ENCODE assay signal across 19 cellular contexts in the genomic region with DNA sequence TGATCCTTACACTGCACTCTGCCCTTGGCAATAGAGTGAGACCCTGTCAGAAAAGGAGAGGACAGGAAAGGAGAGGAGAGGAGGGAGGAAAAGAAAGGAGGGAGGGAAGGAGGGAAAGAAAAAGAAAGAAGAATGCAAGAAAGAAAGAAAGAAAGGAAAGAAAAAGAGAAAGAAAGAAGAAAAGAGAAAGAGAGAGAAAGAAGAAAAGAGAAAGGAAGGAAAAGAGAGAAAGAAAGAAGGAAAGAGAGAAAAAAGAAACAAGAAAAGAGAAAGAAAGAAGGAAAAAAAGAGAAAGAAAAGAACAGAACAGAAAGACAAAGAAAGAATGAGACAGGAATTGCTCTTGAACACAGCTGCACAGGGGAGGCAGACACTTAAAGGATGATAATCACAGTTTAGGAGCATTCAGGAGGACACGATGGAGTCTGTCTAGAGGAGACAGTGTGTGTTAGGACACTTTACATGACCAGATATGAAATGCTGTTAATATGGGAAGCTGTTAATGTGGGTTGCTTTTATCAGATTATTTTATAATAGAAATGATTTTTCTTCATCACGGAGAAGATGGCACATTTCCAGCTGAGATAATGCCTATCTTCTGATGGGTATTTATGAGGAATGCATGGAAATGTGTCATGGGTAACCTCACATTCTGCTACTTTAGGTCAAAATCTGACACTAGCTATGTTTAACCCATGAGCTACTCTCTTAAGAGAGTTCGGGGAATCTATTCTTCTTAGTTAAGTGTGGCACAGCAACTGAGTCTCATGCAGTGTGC.
"Had no signal": no experiment of that assay in that cellular context is flagged by ENCODE, and none has a peak within 500 bp of the region (broad histone marks: within the 10 kb centered on the region; RNA-seq: fewer than 3 reads in every experiment).

No MANE protein-coding gene starts in this region.

- H3K27ac Mint-ChIP-seq: activated CD4-positive, alpha-beta memory T cell treated with anti-CD3 and anti-CD28 coated beads for 36 hours; activated CD4-positive, alpha-beta T cell treated with anti-CD3 and anti-CD28 coated beads for 36 hours; activated CD8-positive, alpha-beta memory T cell treated with anti-CD3 and anti-CD28 coated beads, Interleukin-2, amount 10 ng/mL, durations not matched to agents 7 days and 5 days; activated naive CD4-positive, alpha-beta T cell treated with anti-CD3 and anti-CD28 coated beads, Interleukin-2, amount 10 ng/mL, durations not matched to agents 7 days and 5 days; naive thymus-derived CD4-positive, alpha-beta T cell; T-cell had no signal

- H3K27me3 Mint-ChIP-seq: activated CD8-positive, alpha-beta memory T cell treated with anti-CD3 and anti-CD28 coated beads, Interleukin-2, amount 10 ng/mL, durations not matched to agents 7 days and 5 days had no signal

- H3K4me3 Mint-ChIP-seq: activated CD4-positive, alpha-beta memory T cell treated with anti-CD3 and anti-CD28 coated beads for 36 hours; activated CD4-positive, alpha-beta T cell treated with anti-CD3 and anti-CD28 coated beads for 36 hours; activated CD8-positive, alpha-beta memory T cell treated with anti-CD3 and anti-CD28 coated beads, Interleukin-2, amount 10 ng/mL, durations not matched to agents 7 days and 5 days; activated naive CD4-positive, alpha-beta T cell treated with anti-CD3 and anti-CD28 coated beads, Interleukin-2, amount 10 ng/mL, durations not matched to agents 7 days and 5 days; naive thymus-derived CD4-positive, alpha-beta T cell; T-cell had no signal

- H3K9me3 Mint-ChIP-seq: activated CD4-positive, alpha-beta memory T cell treated with anti-CD3 and anti-CD28 coated beads for 36 hours; activated naive CD4-positive, alpha-beta T cell treated with anti-CD3 and anti-CD28 coated beads, Interleukin-2, amount 10 ng/mL, durations not matched to agents 7 days and 5 days; T-cell had no signal

- H3K9ac ChIP-seq: parathyroid adenoma had no signal

- H3K4me3 ChIP-seq: gastroesophageal sphincter, mucosa of descending colon, transverse colon had no signal

- H3K4me1 Mint-ChIP-seq: activated CD4-positive, alpha-beta T cell treated with anti-CD3 and anti-CD28 coated beads for 36 hours; activated CD8-positive, alpha-beta memory T cell treated with anti-CD3 and anti-CD28 coated beads, Interleukin-2, amount 10 ng/mL, durations not matched to agents 7 days and 5 days; activated naive CD4-positive, alpha-beta T cell treated with anti-CD3 and anti-CD28 coated beads, Interleukin-2, amount 10 ng/mL, durations not matched to agents 7 days and 5 days; T-cell had no signal

- H3K27ac ChIP-seq: gastroesophageal sphincter, parathyroid adenoma, transverse colon, WERI-Rb-1 had no signal

- H3K36me3 Mint-ChIP-seq: activated CD4-positive, alpha-beta memory T cell treated with anti-CD3 and anti-CD28 coated beads for 36 hours; activated CD8-positive, alpha-beta memory T cell treated with anti-CD3 and anti-CD28 coated beads, Interleukin-2, amount 10 ng/mL, durations not matched to agents 7 days and 5 days; activated naive CD4-positive, alpha-beta T cell treated with anti-CD3 and anti-CD28 coated beads, Interleukin-2, amount 10 ng/mL, durations not matched to agents 7 days and 5 days; naive thymus-derived CD4-positive, alpha-beta T cell; T-cell had no signal

- H3K79me2 ChIP-seq: parathyroid adenoma had no signal

- ATAC-seq: activated CD4-positive, alpha-beta T cell treated with anti-CD3 and anti-CD28 coated beads for 36 hours; activated CD8-positive, alpha-beta memory T cell treated with anti-CD3 and anti-CD28 coated beads, Interleukin-2, amount 10 ng/mL, durations not matched to agents 7 days and 5 days; gastroesophageal sphincter; left lobe of liver; naive thymus-derived CD4-positive, alpha-beta T cell; stimulated activated naive CD8-positive, alpha-beta T cell treated with anti-CD3 and anti-CD28 coated beads, Interleukin-15, Interleukin-2, amounts not matched to agents 100 U/mL and 50 U/mL, for 24 hours; T-cell had no signal

- DNase-seq: activated CD4-positive, alpha-beta memory T cell treated with anti-CD3 and anti-CD28 coated beads for 36 hours; activated CD4-positive, alpha-beta T cell treated with anti-CD3 and anti-CD28 coated beads for 36 hours; activated CD8-positive, alpha-beta memory T cell treated with anti-CD3 and anti-CD28 coated beads, Interleukin-2, amount 10 ng/mL, durations not matched to agents 7 days and 5 days; activated naive CD4-positive, alpha-beta T cell treated with anti-CD3 and anti-CD28 coated beads, Interleukin-2, amount 10 ng/mL, durations not matched to agents 7 days and 5 days; activated T-cell treated with anti-CD3 and anti-CD28 coated beads, Interleukin-2, amount 50 U/mL, for 1 hour; erythroblast; mucosa of descending colon; naive thymus-derived CD4-positive, alpha-beta T cell; stimulated activated CD4-positive, alpha-beta T cell treated with anti-CD3 and anti-CD28 coated beads, Interleukin-15, amount 100 ng/mL, for 24 hours; stimulated activated CD4-positive, alpha-beta T cell treated with anti-CD3 and anti-CD28 coated beads, Interleukin-4, amount 100 ng/mL, for 24 hours; stimulated activated CD8-positive, alpha-beta memory T cell treated with anti-CD3 and anti-CD28 coated beads, Interleukin-4, amount 100 ng/mL, for 48 hours; stimulated activated naive CD8-positive, alpha-beta T cell treated with anti-CD3 and anti-CD28 coated beads, Interleukin-15, Interleukin-2, amounts not matched to agents 100 U/mL and 50 U/mL, for 24 hours; T-cell; T-helper 9 cell; transverse colon; WERI-Rb-1 had no signal

- H3K27me3 ChIP-seq: gastroesophageal sphincter, transverse colon had no signal

- H3K36me3 ChIP-seq: gastroesophageal sphincter, transverse colon, WERI-Rb-1 had no signal

- H3K9me3 ChIP-seq: gastroesophageal sphincter, mucosa of descending colon, transverse colon had no signal

- H2AFZ ChIP-seq: parathyroid adenoma had no signal
